Comparison of ENCODE assay signal across 22 cellular contexts in genomic region chr1:151964510-151964909, GRCh38.
"Had no signal": no experiment of that assay in that cellular context is flagged by ENCODE, and none has a peak within 500 bp of the region (broad histone marks: within the 10 kb centered on the region; RNA-seq: fewer than 3 reads in every experiment).

No MANE protein-coding gene starts in this region.

- ATAC-seq: naive thymus-derived CD8-positive, alpha-beta T cell; pancreas; right lobe of liver; stimulated activated naive CD8-positive, alpha-beta T cell treated with anti-CD3 and anti-CD28 coated beads, Interleukin-15, amount 100 ng/mL, for 72 hours had no signal

- H3K9me3 ChIP-seq: esophagus squamous epithelium, pancreas, right lobe of liver, thyroid gland had no signal

- H3K4me3 ChIP-seq: esophagus squamous epithelium, pancreas, right lobe of liver, smooth muscle cell, thyroid gland had no signal

- H3K27me3 ChIP-seq: esophagus squamous epithelium, pancreas, right lobe of liver, thyroid gland had no signal

- DNase-seq: central memory CD4-positive, alpha-beta T cell; effector memory CD4-positive, alpha-beta T cell; esophagus squamous epithelium; hypothalamus; immature natural killer cell; islet precursor cell; kidney glomerular epithelial cell; mesendoderm; midbrain; naive thymus-derived CD8-positive, alpha-beta T cell; nephron progenitor cell; occipital lobe; pancreas; right lobe of liver; stimulated activated CD4-positive, alpha-beta T cell treated with anti-CD3 and anti-CD28 coated beads, Interleukin-12 subunit alpha, Interleukin-12 subunit beta, amount 100 ng/mL, for 4 hours; stimulated activated CD4-positive, alpha-beta T cell treated with anti-CD3 and anti-CD28 coated beads, Interleukin-1b, Interleukin-23, amount 100 ng/mL, for 48 hours; stimulated activated CD4-positive, alpha-beta T cell treated with anti-CD3 and anti-CD28 coated beads, Interleukin-4, amount 100 ng/mL, for 1 hour; stimulated activated CD8-positive, alpha-beta memory T cell treated with anti-CD3 and anti-CD28 coated beads, Interleukin-4, amount 100 ng/mL, for 48 hours; stimulated activated naive CD4-positive, alpha-beta T cell; stimulated activated naive CD8-positive, alpha-beta T cell treated with anti-CD3 and anti-CD28 coated beads, Interleukin-15, amount 100 ng/mL, for 72 hours; thyroid gland had no signal

- H3K4me2 ChIP-seq: smooth muscle cell had no signal

- H3K36me3 ChIP-seq: esophagus squamous epithelium, pancreas, right lobe of liver, thyroid gland had no signal

- H3K27ac ChIP-seq: esophagus squamous epithelium, pancreas, right lobe of liver, thyroid gland had no signal
